8 cellular contexts compared by ENCODE assay signal in genomic region chr6:20291764-20292227, GRCh38.
A peak's percentile ranks its signal among the peaks of the same experiment; 100 is the strongest.
DNase-seq lines count a peak whose midpoint lies in the region; ATAC-seq and TF ChIP-seq lines count a peak whose summit lies in the region.

No MANE protein-coding gene starts in this region.

- H3K9me3 ChIP-seq in esophagus squamous epithelium = no peaks in the 10 kb centered on the region

- H3K9me3 Mint-ChIP-seq in nephron = no peaks in the 10 kb centered on the region

- peaks cover 0 to 7% (median 0%) of the 10 kb centered on the region in 3 donors for H3K4me1 ChIP-seq in esophagus squamous epithelium

- no peaks in the 10 kb centered on the region for H3K27me3 ChIP-seq in esophagus squamous epithelium

- no peaks in the 10 kb centered on the region for H3K4me1 Mint-ChIP-seq in nephron

- intact Hi-C loops in esophagus squamous epithelium (cut with DNase I) = loop anchor here (2.0 kb wide), 1 partner anchor 237 kb away; no protein-coding TSS in a partner anchor

- H3K27ac ChIP-seq in esophagus squamous epithelium = no peak overlapping the region

- peak; percentile 93 for ATAC-seq in GM21619 (IDR thresholded peaks at IDR 0.05; ENCODE audit: unreplicated experiment)

- H3K27ac Mint-ChIP-seq in nephron = no peak overlapping the region

- TF ChIP-seq CTCF in esophagus squamous epithelium (IDR thresholded peaks at IDR 0.05) = peak; percentile 84 to 93 (median 88)
- peak; percentile 93 to 94 (median 93) for TF ChIP-seq CTCF in nephron (IDR thresholded peaks at IDR 0.05; ENCODE audit: unreplicated experiment in 3 of 3)

- H3K4me3 ChIP-seq in Jurkat, Clone E6-1 (ENCODE audit: low read length) = no peak overlapping the region
- no peak overlapping the region for H3K4me3 ChIP-seq in esophagus squamous epithelium

- no peak for TF ChIP-seq POLR2A in esophagus squamous epithelium (IDR thresholded peaks at IDR 0.05)

- H3K4me3 Mint-ChIP-seq in nephron = no peak overlapping the region

- H3K27me3 Mint-ChIP-seq in nephron (ENCODE audit: low read depth) = no peaks in the 10 kb centered on the region

- no peaks in the 10 kb centered on the region for H3K36me3 Mint-ChIP-seq in nephron (ENCODE audit: low read depth)

- DNase-seq in DMS53 treated with DMSO at 0.1 percent for 48 hours (lab: John Stamatoyannopoulos, UW; ENCODE audit: unreplicated experiment) (peak; percentile 57), OCI-M1 (lab: John Stamatoyannopoulos, UW) (peak; percentile 95), activated T-cell treated with anti-CD3 and anti-CD28 coated beads for 4 hours (peak; percentile 79), esophagus squamous epithelium (lab: John Stamatoyannopoulos, UW) (no peak)
- peak; percentile 80 for DNase-seq in Jurkat, Clone E6-1 (ENCODE audit: low read depth, low spot score)
- DNase-seq in stimulated activated naive CD4-positive, alpha-beta T cell treated with Interleukin-2 at 50 U/mL for 16 hours (lab: John Stamatoyannopoulos, UW) = peak; percentile 65

- WGBS in esophagus squamous epithelium, 2 donors = 2 to 4% methylated on average over 7 of the region's 7 CpGs

- H3K36me3 ChIP-seq in esophagus squamous epithelium = no peaks in the 10 kb centered on the region
